ENCODE assay signal across 13 cellular contexts in genomic region chr15:41511331-41512077, GRCh38. TPM values are rescaled to one million over a fixed set of nuclear protein-coding genes. Genes with fewer than 3 reads are reported as not detected.
DNase-seq lines count a peak whose midpoint lies in the region; ATAC-seq, FAIRE-seq and TF ChIP-seq lines count a peak whose summit lies in the region.
"Had no signal": no experiment of that assay in that cellular context is flagged by ENCODE, and none has a peak within 500 bp of the region (broad histone marks: within the 10 kb centered on the region; RNA-seq: fewer than 3 reads in every experiment).

No MANE protein-coding gene starts in this region.

- H3K9me3 Mint-ChIP-seq in endodermal cell = no peaks in the 10 kb centered on the region
- H3K9me3 Mint-ChIP-seq: activated naive CD4-positive, alpha-beta T cell treated with anti-CD3 and anti-CD28 coated beads, Interleukin-2, amount 50 U/mL, for 24 hours had no signal

- no peak for TF ChIP-seq POLR2A in lower leg skin (IDR thresholded peaks at IDR 0.05)

- H3K9me3 ChIP-seq in HUES6 (ENCODE audit: control insufficient read depth, insufficient read depth, low read depth, low read length) (no peaks in the 10 kb centered on the region), endodermal cell (ENCODE audit: control insufficient read depth, low read length) (no peaks in the 10 kb centered on the region), pancreas (no peaks in the 10 kb centered on the region)
- H3K9me3 ChIP-seq: tibial nerve had no signal

- DNase-seq in NCI-H1105 treated with DMSO at 0.1 percent for 48 hours (lab: John Stamatoyannopoulos, UW) = peak; percentile 40
- DNase-seq in NCI-H1105 (lab: John Stamatoyannopoulos, UW) = no peak
- peak; percentile 81 for DNase-seq in endodermal cell
- peak in 1 of 6 donors; percentile 67 for DNase-seq in pancreas
- no peak for DNase-seq in T-helper 1 cell
- DNase-seq in lower leg skin (ENCODE audit: low spot score in 2 of 2) = no peak
- DNase-seq: KG1; midbrain; stimulated activated CD4-positive, alpha-beta T cell treated with anti-CD3 and anti-CD28 coated beads, Interleukin-1b, Interleukin-23, amount 100 ng/mL, for 48 hours had no signal

- H3K27me3 ChIP-seq in HUES6 (ENCODE audit: control insufficient read depth, insufficient read depth, low read length) = peaks cover 78% of the 10 kb centered on the region
- peaks cover 81% of the 10 kb centered on the region for H3K27me3 ChIP-seq in endodermal cell (ENCODE audit: control insufficient read depth, insufficient read depth, low read length, poor library complexity, severe bottlenecking)
- H3K27me3 ChIP-seq in pancreas = peaks cover 0 to 9% (median 3%) of the 10 kb centered on the region in 4 donors

- 5% methylated on average over 45 to 75 of the region's 76 CpGs for WGBS in endodermal cell (ENCODE audit: insufficient coverage in 1 of 2, insufficient read length in 1 of 2), 2 experiments
- WGBS in pancreas, 2 donors = 4 to 17% methylated on average over 22 to 76 of the region's 76 CpGs
- 9 to 17% methylated on average over 23 to 38 of the region's 76 CpGs for WGBS in lower leg skin, 2 donors

- H3K36me3 Mint-ChIP-seq in endodermal cell (ENCODE audit: low read depth) = peaks cover 9% of the 10 kb centered on the region
- H3K36me3 Mint-ChIP-seq: activated naive CD4-positive, alpha-beta T cell treated with anti-CD3 and anti-CD28 coated beads, Interleukin-2, amount 50 U/mL, for 24 hours had no signal

- H3K9ac ChIP-seq in HUES6 (ENCODE audit: low read length) (no peak overlapping the region), endodermal cell (ENCODE audit: extremely low read depth, low read length, poor library complexity, severe bottlenecking) (no peak overlapping the region)

- peak; percentile 43 for TF ChIP-seq CTCF in endodermal cell (conservative IDR thresholded peaks at IDR 0.05)
- no peak for TF ChIP-seq CTCF in pancreas (IDR thresholded peaks at IDR 0.05)
- TF ChIP-seq CTCF in lower leg skin (IDR thresholded peaks at IDR 0.05) = no peak

- peak overlapping the region; percentile 57 for H3K4me3 Mint-ChIP-seq in endodermal cell

- no peaks in the 10 kb centered on the region for H3K36me3 ChIP-seq in HUES6 (ENCODE audit: control insufficient read depth, insufficient read depth, low read length)
- H3K36me3 ChIP-seq in endodermal cell (ENCODE audit: control insufficient read depth, insufficient read depth, low read length) = no peaks in the 10 kb centered on the region
- H3K36me3 ChIP-seq in pancreas = no peaks in the 10 kb centered on the region

- no peak for FAIRE-seq in pancreas (lab: Jason Lieb, UNC)

- H3K4me3 ChIP-seq in HUES6 (ENCODE audit: low read depth, low read length) = peak overlapping the region; percentile 59
- H3K4me3 ChIP-seq in endodermal cell (ENCODE audit: low read length) = no peak overlapping the region
- peak overlapping the region in 2 of 4 donors; percentile 22 to 37 for H3K4me3 ChIP-seq in pancreas
- no peak overlapping the region for H3K4me3 ChIP-seq in lower leg skin (ENCODE audit: low read depth, poor library complexity, severe bottlenecking)

- H3K27ac Mint-ChIP-seq in endodermal cell = no peak overlapping the region
- H3K27ac Mint-ChIP-seq: activated naive CD4-positive, alpha-beta T cell treated with anti-CD3 and anti-CD28 coated beads, Interleukin-2, amount 50 U/mL, for 24 hours had no signal

- H3K27ac ChIP-seq in HUES6 (ENCODE audit: low read depth, low read length) (no peak overlapping the region), endodermal cell (ENCODE audit: low read depth, low read length) (no peak overlapping the region), pancreas (no peak overlapping the region)
- H3K27ac ChIP-seq: tibial nerve had no signal

- intact Hi-C loops in pancreas (cut with DNase I) (no loop called here), lower leg skin (cut with DNase I; ENCODE audit: low total_unique reads) (no loop called here)

- peaks cover 7% of the 10 kb centered on the region for H3K4me1 Mint-ChIP-seq in endodermal cell

- ATAC-seq in pancreas (peak in 3 of 4 donors; percentile 3 to 23 (median 18)), HG02973 (IDR thresholded peaks at IDR 0.05; ENCODE audit: unreplicated experiment) (no peak)

- H3K4me1 ChIP-seq in HUES6 (ENCODE audit: control insufficient read depth, insufficient read depth, low read length) (peaks cover 19% of the 10 kb centered on the region), endodermal cell (ENCODE audit: control insufficient read depth, insufficient read depth, low read length) (peaks cover 7% of the 10 kb centered on the region), pancreas (peaks cover 0 to 13% (median 0%) of the 10 kb centered on the region in 3 donors)

- peaks cover 77% of the 10 kb centered on the region for H3K27me3 Mint-ChIP-seq in endodermal cell (ENCODE audit: insufficient read depth)

RNA-seq across cellular contexts. Expression of gene LTK, which starts 2.1 kb away (rescaled TPM):
- total RNA-seq in endodermal cell (under 1 TPM; 0.44 to 0.57 TPM), pancreas (under 1 TPM; 0.17 to 0.41 (median 0.26) TPM), lower leg skin (under 1 TPM in 3 of 4 donors, not detected in 1; 0.46 to 0.54 (median 0.52) TPM)
- 0.18 TPM for polyA plus RNA-seq in endodermal cell (2013, experiment 1 of 2)
- 0.17 TPM for polyA plus RNA-seq in endodermal cell (2013, experiment 2 of 2)
- under 1 TPM; 0.19 to 0.63 TPM for polyA plus RNA-seq in pancreas

RNA-seq across cellular contexts. Expression of gene ITPKA, which starts 17.8 kb away (rescaled TPM):
- 1 to 10 TPM in 1 of 2 donors, under 1 TPM in 1; 0.75 to 1.2 TPM for total RNA-seq in endodermal cell
- polyA plus RNA-seq in endodermal cell (2013, experiment 1 of 2) = 0.53 TPM
- polyA plus RNA-seq in endodermal cell (2013, experiment 2 of 2) = 0.41 TPM
- total RNA-seq in pancreas = 1 to 10 TPM in 4 of 6 donors, under 1 TPM in 2; 0.64 to 2.8 (median 1.1) TPM
- polyA plus RNA-seq in pancreas = 1 to 10 TPM in 1 of 2 donors, under 1 TPM in 1; 0.84 to 1.3 TPM
- total RNA-seq in lower leg skin = 1 to 10 TPM in 2 of 4 donors, not detected in 2; 1.6 to 3.7 TPM
- total RNA-seq: tibial nerve had no signal

RNA-seq across cellular contexts. Expression of gene RPAP1, which starts 32.6 kb away (rescaled TPM):
- total RNA-seq in endodermal cell (100 to 1,000 TPM in 1 of 2 donors, 10 to 100 TPM in 1; 91.1 to 107 TPM), pancreas (10 to 100 TPM; 11.2 to 24.1 (median 17.8) TPM), lower leg skin (10 to 100 TPM; 15.1 to 58.5 (median 41.0) TPM)
- 39.7 TPM for polyA plus RNA-seq in endodermal cell (2013, experiment 1 of 2)
- 38.3 TPM for polyA plus RNA-seq in endodermal cell (2013, experiment 2 of 2)
- polyA plus RNA-seq in pancreas = 10 to 100 TPM; 10.6 to 16.9 TPM

RNA-seq across cellular contexts. Expression of gene TYRO3, which starts 47.5 kb away (rescaled TPM):
- total RNA-seq in endodermal cell = 100 to 1,000 TPM; 293 to 311 TPM
- polyA plus RNA-seq in endodermal cell (2013, experiment 1 of 2) = 86.7 TPM
- 76.1 TPM for polyA plus RNA-seq in endodermal cell (2013, experiment 2 of 2)
- total RNA-seq in pancreas = 10 to 100 TPM in 4 of 6 donors, 1 to 10 TPM in 2; 8.5 to 14.4 (median 11.1) TPM
- 1 to 10 TPM; 7.3 to 8.1 TPM for polyA plus RNA-seq in pancreas
- total RNA-seq in lower leg skin = 10 to 100 TPM; 28.7 to 52.4 (median 29.8) TPM

Comparison
In these comparisons a context has a peak if more than half of its experiments do, and no peak if none do; other contexts are left out.
1. DNase-seq: peak in NCI-H1105 treated with DMSO at 0.1 percent for 48 hours (single experiment) and endodermal cell (single experiment); none in NCI-H1105 (single experiment), T-helper 1 cell (0 of 5) and lower leg skin (0 of 2).